In the genomic region with DNA sequence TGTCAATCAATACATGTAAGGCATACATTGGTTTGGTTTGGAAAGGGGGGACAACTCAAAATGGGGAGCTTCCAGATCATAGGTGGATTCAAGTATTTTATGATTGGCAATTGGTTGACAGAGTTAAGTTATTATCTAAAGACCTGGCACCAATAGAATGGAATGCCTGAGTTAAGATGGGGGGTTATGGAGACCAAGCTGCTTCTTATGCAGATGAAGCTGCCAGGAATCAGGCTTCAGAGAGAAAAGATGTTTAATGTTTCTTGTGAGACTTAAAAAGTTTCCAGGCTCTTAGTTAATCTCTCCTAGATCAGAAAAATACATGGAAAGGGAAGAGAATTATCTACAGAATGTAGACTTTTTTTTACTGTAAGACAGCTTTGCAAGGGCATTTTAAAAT, we compare ENCODE assay signal across 18 cellular contexts.
DNase-seq lines count a peak whose midpoint lies in the region; ATAC-seq, FAIRE-seq and TF ChIP-seq lines count a peak whose summit lies in the region.
"Had no signal": no experiment of that assay in that cellular context is flagged by ENCODE, and none has a peak within 500 bp of the region (broad histone marks: within the 10 kb centered on the region; RNA-seq: fewer than 3 reads in every experiment).

No MANE protein-coding gene starts in this region.

- H3K36me3 Mint-ChIP-seq in endodermal cell (ENCODE audit: low read depth) = no peaks in the 10 kb centered on the region
- H3K36me3 Mint-ChIP-seq: CD4-positive, alpha-beta memory T cell; IgD-negative memory B cell had no signal

- no peaks in the 10 kb centered on the region for H3K36me3 ChIP-seq in HUES6 (ENCODE audit: control insufficient read depth, insufficient read depth, low read length)
- H3K36me3 ChIP-seq in endodermal cell (ENCODE audit: control insufficient read depth, insufficient read depth, low read length) = no peaks in the 10 kb centered on the region
- H3K36me3 ChIP-seq: BE2C had no signal

- peaks cover 11% of the 10 kb centered on the region for H3K4me1 Mint-ChIP-seq in endodermal cell
- H3K4me1 Mint-ChIP-seq: CD4-positive, alpha-beta memory T cell; IgD-negative memory B cell had no signal

- H3K4me1 ChIP-seq in HUES6 (ENCODE audit: control insufficient read depth, insufficient read depth, low read length) (peaks cover 21% of the 10 kb centered on the region), endodermal cell (ENCODE audit: control insufficient read depth, insufficient read depth, low read length) (no peaks in the 10 kb centered on the region)
- H3K4me1 ChIP-seq: A549, BE2C had no signal

- no peaks in the 10 kb centered on the region for H3K27me3 Mint-ChIP-seq in endodermal cell (ENCODE audit: insufficient read depth)
- H3K27me3 Mint-ChIP-seq: CD4-positive, alpha-beta memory T cell; IgD-negative memory B cell had no signal

- no peak for FAIRE-seq in GM19239 (lab: Jason Lieb, UNC)
- FAIRE-seq: A549, GM12878, GM18507 had no signal

- DNase-seq in endodermal cell = no peak
- peak; percentile 8 for DNase-seq in iPS-NIHi11 (ENCODE audit: low spot score)
- DNase-seq in SK-N-DZ (ENCODE audit: low spot score) = no peak
- DNase-seq in GM19239 (ENCODE audit: insufficient read length, low spot score) = no peak
- no peak for DNase-seq in NCI-H2029 (lab: John Stamatoyannopoulos, UW)
- DNase-seq: BE2C; CD4-positive, alpha-beta memory T cell; DMS79; GOT3 had no signal

- peaks cover 10% of the 10 kb centered on the region for H3K9me3 Mint-ChIP-seq in endodermal cell

- no peak overlapping the region for H3K4me3 ChIP-seq in HUES6 (ENCODE audit: low read depth, low read length)
- peak overlapping the region; percentile 31 for H3K4me3 ChIP-seq in endodermal cell (ENCODE audit: low read length)
- H3K4me3 ChIP-seq: A549, GM12878 had no signal

- H3K4me3 Mint-ChIP-seq in endodermal cell = no peak overlapping the region
- H3K4me3 Mint-ChIP-seq: CD4-positive, alpha-beta memory T cell; IgD-negative memory B cell had no signal

- H3K9ac ChIP-seq in HUES6 (ENCODE audit: low read length) = no peak overlapping the region
- no peak overlapping the region for H3K9ac ChIP-seq in endodermal cell (ENCODE audit: extremely low read depth, low read length, poor library complexity, severe bottlenecking)

- no peak for ATAC-seq in HG03460 (IDR thresholded peaks at IDR 0.05; ENCODE audit: unreplicated experiment)
- ATAC-seq: A549, GM12878, HCT116 had no signal

- H3K27ac ChIP-seq in HUES6 (ENCODE audit: low read depth, low read length) (peak overlapping the region; percentile 76), endodermal cell (ENCODE audit: low read depth, low read length) (no peak overlapping the region)
- H3K27ac ChIP-seq: A549, C4-2B, HL-60 had no signal

- H3K9me3 ChIP-seq in HUES6 (ENCODE audit: control insufficient read depth, insufficient read depth, low read depth, low read length) (no peaks in the 10 kb centered on the region), endodermal cell (ENCODE audit: control insufficient read depth, low read length) (peaks cover 31% of the 10 kb centered on the region)
- H3K9me3 ChIP-seq: BE2C had no signal

- H3K27me3 ChIP-seq in HUES6 (ENCODE audit: control insufficient read depth, insufficient read depth, low read length) (no peaks in the 10 kb centered on the region), endodermal cell (ENCODE audit: control insufficient read depth, insufficient read depth, low read length, poor library complexity, severe bottlenecking) (no peaks in the 10 kb centered on the region)
- H3K27me3 ChIP-seq: BE2C had no signal

- TF ChIP-seq CTCF in endodermal cell (conservative IDR thresholded peaks at IDR 0.05) = no peak

- H3K27ac Mint-ChIP-seq in endodermal cell = no peak overlapping the region
- H3K27ac Mint-ChIP-seq: CD4-positive, alpha-beta memory T cell had no signal
